1 cellular context compared by ENCODE assay signal in genomic region chr1:3135746-3136455, GRCh38.
A peak's percentile ranks its signal among the peaks of the same experiment; 100 is the strongest.
TF ChIP-seq lines count a peak whose summit lies in the region.

No MANE protein-coding gene starts in this region.

TF ChIP-seq in HepG2, 621 proteins besides CTCF, POLR2A, EP300 and RAD21 (continued from another document):
- 0 out of 2 replicates have a peak, but pooled peaks have one; percentile 1 for TF ChIP-seq ZNF687 (CRISPR knock-in tag; IDR thresholded peaks at IDR 0.05)
